In genomic region chr1:36584874-36585759, GRCh38 we compare ENCODE assay signal across 20 cellular contexts.
"Had no signal": no experiment of that assay in that cellular context is flagged by ENCODE, and none has a peak within 500 bp of the region (broad histone marks: within the 10 kb centered on the region; RNA-seq: fewer than 3 reads in every experiment).

No MANE protein-coding gene starts in this region.

- H3K4me1 Mint-ChIP-seq: activated CD4-positive, alpha-beta T cell treated with anti-CD3 and anti-CD28 coated beads, Interleukin-2, amount 10 ng/mL, durations not matched to agents 7 days and 5 days; activated naive CD4-positive, alpha-beta T cell treated with anti-CD3 and anti-CD28 coated beads, Interleukin-2, amount 10 ng/mL, durations not matched to agents 7 days and 5 days; activated naive CD8-positive, alpha-beta T cell treated with anti-CD3 and anti-CD28 coated beads, Interleukin-2, amount 50 U/mL, for 24 hours; stimulated activated effector memory CD8-positive, alpha-beta T cell treated with anti-CD3 and anti-CD28 coated beads, Interleukin-12 subunit alpha, Interleukin-12 subunit beta, amount 100 ng/mL, for 72 hours had no signal

- H3K9ac ChIP-seq: parathyroid adenoma had no signal

- H3K36me3 Mint-ChIP-seq: activated naive CD4-positive, alpha-beta T cell treated with anti-CD3 and anti-CD28 coated beads, Interleukin-2, amount 10 ng/mL, durations not matched to agents 7 days and 5 days; memory B cell; stimulated activated effector memory CD8-positive, alpha-beta T cell treated with anti-CD3 and anti-CD28 coated beads, Interleukin-12 subunit alpha, Interleukin-12 subunit beta, amount 100 ng/mL, for 72 hours had no signal

- DNase-seq: activated CD4-positive, alpha-beta T cell treated with anti-CD3 and anti-CD28 coated beads, Interleukin-2, amount 10 ng/mL, durations not matched to agents 7 days and 5 days; activated CD8-positive, alpha-beta memory T cell treated with anti-CD3 and anti-CD28 coated beads, Interleukin-2, amount 50 U/mL, for 4 hours; activated effector memory CD4-positive, alpha-beta T cell treated with Interleukin-2 at 50 U/mL for 16 hours; activated naive CD4-positive, alpha-beta T cell treated with anti-CD3 and anti-CD28 coated beads, Interleukin-2, amount 10 ng/mL, durations not matched to agents 7 days and 5 days; activated naive CD8-positive, alpha-beta T cell treated with anti-CD3 and anti-CD28 coated beads, Interleukin-2, amount 50 U/mL, for 24 hours; activated T-cell treated with anti-CD3 and anti-CD28 coated beads, Interleukin-2, amount 50 U/mL, for 4 hours; cortex of kidney; effector CD4-positive, alpha-beta T cell; gastrocnemius medialis; heart left ventricle; kidney glomerular epithelial cell; left ventricle myocardium superior; sigmoid colon; stimulated activated CD4-positive, alpha-beta T cell treated with anti-CD3 and anti-CD28 coated beads, Interleukin-4, amount 100 ng/mL, for 24 hours; T1000; upper lobe of right lung had no signal

- H3K79me2 ChIP-seq: parathyroid adenoma had no signal

- H2AFZ ChIP-seq: parathyroid adenoma had no signal

- H3K4me1 ChIP-seq: gastrocnemius medialis, heart left ventricle, parathyroid adenoma, sigmoid colon, upper lobe of right lung had no signal

- H3K27ac Mint-ChIP-seq: activated CD4-positive, alpha-beta T cell treated with anti-CD3 and anti-CD28 coated beads, Interleukin-2, amount 10 ng/mL, durations not matched to agents 7 days and 5 days; activated naive CD4-positive, alpha-beta T cell treated with anti-CD3 and anti-CD28 coated beads, Interleukin-2, amount 10 ng/mL, durations not matched to agents 7 days and 5 days; activated naive CD8-positive, alpha-beta T cell treated with anti-CD3 and anti-CD28 coated beads, Interleukin-2, amount 50 U/mL, for 24 hours; memory B cell; stimulated activated effector memory CD8-positive, alpha-beta T cell treated with anti-CD3 and anti-CD28 coated beads, Interleukin-12 subunit alpha, Interleukin-12 subunit beta, amount 100 ng/mL, for 72 hours had no signal

- H3K9me3 Mint-ChIP-seq: activated CD4-positive, alpha-beta T cell treated with anti-CD3 and anti-CD28 coated beads, Interleukin-2, amount 10 ng/mL, durations not matched to agents 7 days and 5 days; activated naive CD4-positive, alpha-beta T cell treated with anti-CD3 and anti-CD28 coated beads, Interleukin-2, amount 10 ng/mL, durations not matched to agents 7 days and 5 days; activated naive CD8-positive, alpha-beta T cell treated with anti-CD3 and anti-CD28 coated beads, Interleukin-2, amount 50 U/mL, for 24 hours; activated T-cell treated with anti-CD3 and anti-CD28 coated beads, Interleukin-2, amount 50 U/mL, for 4 hours; memory B cell; stimulated activated effector memory CD8-positive, alpha-beta T cell treated with anti-CD3 and anti-CD28 coated beads, Interleukin-12 subunit alpha, Interleukin-12 subunit beta, amount 100 ng/mL, for 72 hours had no signal

- H3K36me3 ChIP-seq: gastrocnemius medialis, heart left ventricle, sigmoid colon, thoracic aorta, upper lobe of right lung had no signal

- H3K4me3 Mint-ChIP-seq: activated CD4-positive, alpha-beta T cell treated with anti-CD3 and anti-CD28 coated beads, Interleukin-2, amount 10 ng/mL, durations not matched to agents 7 days and 5 days; activated naive CD4-positive, alpha-beta T cell treated with anti-CD3 and anti-CD28 coated beads, Interleukin-2, amount 10 ng/mL, durations not matched to agents 7 days and 5 days; activated naive CD8-positive, alpha-beta T cell treated with anti-CD3 and anti-CD28 coated beads, Interleukin-2, amount 50 U/mL, for 24 hours; activated T-cell treated with anti-CD3 and anti-CD28 coated beads, Interleukin-2, amount 50 U/mL, for 4 hours; memory B cell; stimulated activated effector memory CD8-positive, alpha-beta T cell treated with anti-CD3 and anti-CD28 coated beads, Interleukin-12 subunit alpha, Interleukin-12 subunit beta, amount 100 ng/mL, for 72 hours had no signal

- H3K4me3 ChIP-seq: gastrocnemius medialis, heart left ventricle, sigmoid colon, thoracic aorta, upper lobe of right lung had no signal

- H3K9me3 ChIP-seq: gastrocnemius medialis, heart left ventricle, sigmoid colon, thoracic aorta, upper lobe of right lung had no signal

- H3K27ac ChIP-seq: gastrocnemius medialis, heart left ventricle, parathyroid adenoma, sigmoid colon, thoracic aorta, upper lobe of right lung had no signal
